Comparison of ENCODE assay signal across 30 cellular contexts in the genomic region with DNA sequence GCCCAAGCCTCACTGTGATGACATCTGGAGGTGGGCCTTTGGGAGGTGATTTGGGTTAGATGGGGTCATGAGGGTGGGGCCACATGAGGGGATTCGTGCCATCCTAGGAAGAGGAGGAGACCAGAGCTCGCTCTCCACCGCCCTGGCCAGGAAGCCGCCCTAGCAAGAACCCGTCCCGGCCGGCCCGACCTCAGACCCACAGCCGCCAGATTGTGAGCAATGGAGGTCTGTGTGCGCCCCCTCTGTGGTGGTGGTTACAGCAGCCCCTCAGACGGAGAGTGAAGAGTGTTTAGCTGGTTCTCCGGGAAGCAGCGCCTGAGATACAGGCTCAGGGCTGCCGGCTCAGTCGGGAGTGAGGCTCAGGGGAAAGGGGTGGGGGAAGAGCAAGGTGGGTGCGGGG.
"Had no signal": no experiment of that assay in that cellular context is flagged by ENCODE, and none has a peak within 500 bp of the region (broad histone marks: within the 10 kb centered on the region; RNA-seq: fewer than 3 reads in every experiment).

No MANE protein-coding gene starts in this region.

- H3K27me3 Mint-ChIP-seq: naive B cell had no signal

- H3K36me3 Mint-ChIP-seq: mesothelial cell of epicardium; natural killer cell treated with Interleukin-12 subunit alpha and Interleukin-12 subunit beta and Interleukin-15 and Interleukin-18, amount 100 ng/mL, for 72 hours; stimulated activated effector memory CD8-positive, alpha-beta T cell treated with anti-CD3 and anti-CD28 coated beads, Interleukin-12 subunit alpha, Interleukin-12 subunit beta, amount 100 ng/mL, for 72 hours had no signal

- H3K9me3 ChIP-seq: esophagus muscularis mucosa, left ventricle myocardium inferior, lower lobe of right lung, mucosa of descending colon, ovary, right lobe of liver, stomach, thyroid gland, vagina had no signal

- FAIRE-seq: endothelial cell of umbilical vein had no signal

- H3K4me3 Mint-ChIP-seq: immature natural killer cell; mesothelial cell of epicardium; naive B cell; natural killer cell treated with Interleukin-12 subunit alpha and Interleukin-12 subunit beta and Interleukin-15 and Interleukin-18, amount 100 ng/mL, for 72 hours; neural crest cell; stimulated activated effector memory CD8-positive, alpha-beta T cell treated with anti-CD3 and anti-CD28 coated beads, Interleukin-12 subunit alpha, Interleukin-12 subunit beta, amount 100 ng/mL, for 72 hours had no signal

- H3K27me3 ChIP-seq: ovary, right lobe of liver, thyroid gland, vagina had no signal

- H3K36me3 ChIP-seq: esophagus muscularis mucosa, left ventricle myocardium inferior, lower lobe of right lung, ovary, right lobe of liver, stomach, thyroid gland, vagina had no signal

- DNase-seq: dermis blood vessel endothelial cell; effector memory CD4-positive, alpha-beta T cell; foreskin melanocyte; glutamatergic neuron; hypothalamus; immature natural killer cell; islet precursor cell; kidney glomerular epithelial cell; left colon; left ventricle myocardium inferior; lower lobe of right lung; mucosa of descending colon; naive B cell; nucleus accumbens; ovary; stimulated activated CD4-positive, alpha-beta T cell treated with anti-CD3 and anti-CD28 coated beads, Interleukin-2, amount 100 ng/mL, for 24 hours; stimulated activated CD4-positive, alpha-beta T cell treated with anti-CD3 and anti-CD28 coated beads, Interleukin-4, amount 100 ng/mL, for 24 hours; stimulated activated naive CD4-positive, alpha-beta T cell treated with Interleukin-2 at 50 U/mL for 16 hours; stomach; thyroid gland; trophoblast cell had no signal

- H3K4me1 Mint-ChIP-seq: mesothelial cell of epicardium had no signal

- H3K9me3 Mint-ChIP-seq: mesothelial cell of epicardium; natural killer cell treated with Interleukin-12 subunit alpha and Interleukin-12 subunit beta and Interleukin-15 and Interleukin-18, amount 100 ng/mL, for 72 hours; neural crest cell; stimulated activated effector memory CD8-positive, alpha-beta T cell treated with anti-CD3 and anti-CD28 coated beads, Interleukin-12 subunit alpha, Interleukin-12 subunit beta, amount 100 ng/mL, for 72 hours had no signal

- H3K27ac ChIP-seq: coronary artery, esophagus muscularis mucosa, left ventricle myocardium inferior, lower lobe of right lung, ovary, right lobe of liver, stomach, thyroid gland, vagina had no signal

- H3K4me3 ChIP-seq: coronary artery, esophagus muscularis mucosa, left ventricle myocardium inferior, lower lobe of right lung, mucosa of descending colon, ovary, right lobe of liver, stomach, thyroid gland, vagina had no signal

- H3K27ac Mint-ChIP-seq: immature natural killer cell; mesothelial cell of epicardium; natural killer cell treated with Interleukin-12 subunit alpha and Interleukin-12 subunit beta and Interleukin-15 and Interleukin-18, amount 100 ng/mL, for 72 hours; stimulated activated effector memory CD8-positive, alpha-beta T cell treated with anti-CD3 and anti-CD28 coated beads, Interleukin-12 subunit alpha, Interleukin-12 subunit beta, amount 100 ng/mL, for 72 hours had no signal

- ATAC-seq: left colon; lower lobe of right lung; mucosa of descending colon; natural killer cell treated with Interleukin-12 subunit alpha and Interleukin-12 subunit beta and Interleukin-15 and Interleukin-18, amount 100 ng/mL, for 72 hours; right lobe of liver; stimulated activated effector memory CD8-positive, alpha-beta T cell treated with anti-CD3 and anti-CD28 coated beads, Interleukin-12 subunit alpha, Interleukin-12 subunit beta, amount 100 ng/mL, for 72 hours had no signal
